15 cellular contexts compared by ENCODE assay signal in the genomic region with DNA sequence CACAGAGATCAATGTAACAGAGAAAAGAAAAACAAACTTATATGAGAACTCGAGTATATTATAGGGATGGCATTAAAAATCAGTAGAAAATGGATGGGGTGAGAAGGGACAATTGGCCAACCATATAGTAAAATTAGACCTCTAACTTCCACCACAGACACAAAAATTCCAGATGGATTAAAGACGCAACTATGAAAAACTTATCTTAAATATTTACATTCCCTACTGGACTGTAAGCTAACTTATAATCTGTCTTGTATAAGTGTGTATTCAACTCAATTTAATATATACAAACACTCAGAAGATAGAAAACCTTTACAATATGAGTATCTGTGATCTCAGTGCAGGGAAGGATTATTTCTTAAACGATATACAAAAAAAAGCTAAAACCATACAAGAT. TPM values are rescaled to one million over a fixed set of nuclear protein-coding genes. Genes with fewer than 3 reads are reported as not detected.
A peak's percentile ranks its signal among the peaks of the same experiment; 100 is the strongest.
DNase-seq lines count a peak whose midpoint lies in the region; ATAC-seq and TF ChIP-seq lines count a peak whose summit lies in the region.
"Had no signal": no experiment of that assay in that cellular context is flagged by ENCODE, and none has a peak within 500 bp of the region (broad histone marks: within the 10 kb centered on the region; RNA-seq: fewer than 3 reads in every experiment).

No MANE protein-coding gene starts in this region.

- peak overlapping the region; percentile 83 for H3K4me2 ChIP-seq in OCI-LY1 (ENCODE audit: low read length)
- H3K4me2 ChIP-seq in neural progenitor cell: no peak overlapping the region
- no peak overlapping the region for H3K4me2 ChIP-seq in osteoblast (ENCODE audit: insufficient read depth, low read length)

- peaks cover 46% of the 10 kb centered on the region for H3K36me3 ChIP-seq in OCI-LY1 (ENCODE audit: insufficient read depth, low read length)
- peaks cover 8% of the 10 kb centered on the region for H3K36me3 ChIP-seq in neural progenitor cell
- H3K36me3 ChIP-seq in osteoblast (ENCODE audit: insufficient read depth, low read length): peaks cover 12% of the 10 kb centered on the region
- peaks cover 4% of the 10 kb centered on the region for H3K36me3 ChIP-seq in suprapubic skin

- intact Hi-C loops in left colon (cut with DNase I, micrococcal nuclease): no loop called here

- peaks cover 66% of the 10 kb centered on the region for H3K79me2 ChIP-seq in OCI-LY1 (ENCODE audit: insufficient read depth, low read length)
- peaks cover 73% of the 10 kb centered on the region for H3K79me2 ChIP-seq in neural progenitor cell (ENCODE audit: low read depth)
- peaks cover 74% of the 10 kb centered on the region for H3K79me2 ChIP-seq in osteoblast (ENCODE audit: insufficient read depth, low read length)

- TF ChIP-seq POLR2A in suprapubic skin (IDR thresholded peaks at IDR 0.05): no peak

- H3K9ac ChIP-seq in OCI-LY1 (ENCODE audit: low read length): peak overlapping the region; percentile 54
- H3K9ac ChIP-seq in neural progenitor cell: no peak overlapping the region

- no peak for ATAC-seq in central memory CD8-positive, alpha-beta T cell (replicated peaks; ENCODE audit: extremely low read depth, poor library complexity, severe bottlenecking)
- ATAC-seq in left colon: no peak
- ATAC-seq: left cardiac atrium; stimulated activated naive B cell treated with anti-CD40 and anti-IgM and Interleukin-4, amounts not matched to agents 10 μg/mL and 1 μg/mL and 100 μg/mL, for 72 hours had no signal

- TF ChIP-seq CTCF in OCI-LY1 (IDR thresholded peaks at IDR 0.05; ENCODE audit: low read length) (no peak), neural progenitor cell (IDR thresholded peaks at IDR 0.05) (no peak), osteoblast (IDR thresholded peaks at IDR 0.05; ENCODE audit: extremely low read depth, low read depth, low read length) (no peak), suprapubic skin (IDR thresholded peaks at IDR 0.05) (no peak)

- H3K9me3 ChIP-seq in OCI-LY1 (ENCODE audit: low read length): no peaks in the 10 kb centered on the region
- peaks cover 5% of the 10 kb centered on the region for H3K9me3 ChIP-seq in neural progenitor cell (ENCODE audit: low read depth)
- no peaks in the 10 kb centered on the region for H3K9me3 ChIP-seq in osteoblast (ENCODE audit: low read depth, low read length)
- H3K9me3 ChIP-seq in suprapubic skin: no peaks in the 10 kb centered on the region
- H3K9me3 ChIP-seq: esophagus squamous epithelium had no signal

- peaks cover 57% of the 10 kb centered on the region for H3K4me1 Mint-ChIP-seq in activated T-cell treated with anti-CD3 and anti-CD28 coated beads, Interleukin-2, amount 50 U/mL, for 24 hours (ENCODE audit: low read depth)
- peaks cover 30% of the 10 kb centered on the region for H3K4me1 Mint-ChIP-seq in central memory CD8-positive, alpha-beta T cell
- peaks cover 9% of the 10 kb centered on the region for H3K4me1 Mint-ChIP-seq in neural progenitor cell

- H3K9me2 ChIP-seq in OCI-LY1 (ENCODE audit: low read depth, low read length): no peaks in the 10 kb centered on the region

- H3K4me3 Mint-ChIP-seq in activated T-cell treated with anti-CD3 and anti-CD28 coated beads, Interleukin-2, amount 50 U/mL, for 24 hours: peak overlapping the region; percentile 58
- peak overlapping the region; percentile 53 for H3K4me3 Mint-ChIP-seq in central memory CD8-positive, alpha-beta T cell
- peak overlapping the region; percentile 21 for H3K4me3 Mint-ChIP-seq in neural progenitor cell

- H3K4me1 ChIP-seq in OCI-LY1 (ENCODE audit: insufficient read depth, low read length, severe bottlenecking): peaks cover 51% of the 10 kb centered on the region
- peaks cover 3% of the 10 kb centered on the region for H3K4me1 ChIP-seq in neural progenitor cell
- H3K4me1 ChIP-seq in osteoblast (ENCODE audit: insufficient read depth, low read length): peaks cover 13% of the 10 kb centered on the region
- peaks cover 32% of the 10 kb centered on the region for H3K4me1 ChIP-seq in suprapubic skin

- DNase-seq in activated T-cell treated with anti-CD3 and anti-CD28 coated beads, Interleukin-2, amount 50 U/mL, for 24 hours: no peak
- DNase-seq in activated T-cell treated with anti-CD3 and anti-CD28 coated beads for 4 hours (no peak), neural progenitor cell (ENCODE audit: low spot score) (no peak), osteoblast (ENCODE audit: insufficient read length, low spot score, missing footprints) (no peak), left colon (no peak), suprapubic skin (ENCODE audit: low spot score in 2 of 2) (no peak)
- DNase-seq in central memory CD8-positive, alpha-beta T cell (ENCODE audit: low spot score in 2 of 2): no peak
- DNase-seq: activated CD8-positive, alpha-beta memory T cell treated with anti-CD3 and anti-CD28 coated beads, Interleukin-2, amount 50 U/mL, for 48 hours; DMS 273 treated with DMSO at 0.1 percent for 48 hours; esophagus squamous epithelium; left cardiac atrium; SHP77; stimulated activated CD4-positive, alpha-beta T cell treated with anti-CD3 and anti-CD28 coated beads, Interleukin-4, amount 100 ng/mL, for 4 hours; stimulated activated naive B cell treated with anti-CD40 and anti-IgM and Interleukin-4, amounts not matched to agents 10 μg/mL and 1 μg/mL and 100 μg/mL, for 72 hours had no signal

- peaks cover 62% of the 10 kb centered on the region for H3K36me3 Mint-ChIP-seq in activated T-cell treated with anti-CD3 and anti-CD28 coated beads, Interleukin-2, amount 50 U/mL, for 24 hours (ENCODE audit: low read depth)
- peaks cover 26% of the 10 kb centered on the region for H3K36me3 Mint-ChIP-seq in central memory CD8-positive, alpha-beta T cell (ENCODE audit: insufficient read depth)
- peaks cover 10% of the 10 kb centered on the region for H3K36me3 Mint-ChIP-seq in neural progenitor cell

- no peak for TF ChIP-seq EP300 in suprapubic skin (IDR thresholded peaks at IDR 0.05)

- H3K4me3 ChIP-seq in OCI-LY1 (ENCODE audit: low read depth, low read length, poor library complexity, severe bottlenecking): peak overlapping the region; percentile 54
- no peak overlapping the region for H3K4me3 ChIP-seq in neural progenitor cell
- no peak overlapping the region for H3K4me3 ChIP-seq in osteoblast (ENCODE audit: insufficient read depth, low read length)
- H3K4me3 ChIP-seq in suprapubic skin: no peak overlapping the region
- H3K4me3 ChIP-seq: esophagus squamous epithelium had no signal

- H3K27ac ChIP-seq in OCI-LY1 (ENCODE audit: low read depth, low read length, poor library complexity, severe bottlenecking): peak overlapping the region; percentile 50
- H3K27ac ChIP-seq in neural progenitor cell: no peak overlapping the region
- H3K27ac ChIP-seq in osteoblast (ENCODE audit: low read depth, low read length): no peak overlapping the region
- H3K27ac ChIP-seq in suprapubic skin: no peak overlapping the region
- H3K27ac ChIP-seq: esophagus squamous epithelium had no signal

- H3K27me3 ChIP-seq in OCI-LY1 (ENCODE audit: insufficient read depth, low read length) (no peaks in the 10 kb centered on the region), neural progenitor cell (no peaks in the 10 kb centered on the region), osteoblast (ENCODE audit: insufficient read depth, low read length) (no peaks in the 10 kb centered on the region), suprapubic skin (no peaks in the 10 kb centered on the region)
- H3K27me3 ChIP-seq: esophagus squamous epithelium had no signal

- H3K9me3 Mint-ChIP-seq in activated T-cell treated with anti-CD3 and anti-CD28 coated beads, Interleukin-2, amount 50 U/mL, for 24 hours: peaks cover 4% of the 10 kb centered on the region
- no peaks in the 10 kb centered on the region for H3K9me3 Mint-ChIP-seq in central memory CD8-positive, alpha-beta T cell
- H3K9me3 Mint-ChIP-seq in neural progenitor cell: peaks cover 5% of the 10 kb centered on the region
- H3K9me3 Mint-ChIP-seq: stimulated activated naive B cell treated with anti-CD40 and anti-IgM and Interleukin-4, amounts not matched to agents 10 μg/mL and 1 μg/mL and 100 μg/mL, for 72 hours had no signal

- no peak overlapping the region for H2AFZ ChIP-seq in OCI-LY1 (ENCODE audit: low read length)
- H2AFZ ChIP-seq in neural progenitor cell (replicated peaks): no peak overlapping the region
- H2AFZ ChIP-seq in osteoblast (ENCODE audit: low read length): no peak overlapping the region

- 73% methylated on average over 3 of the region's 3 CpGs for WGBS in suprapubic skin

- H3F3A ChIP-seq in OCI-LY1 (ENCODE audit: insufficient read depth, low read length) (no peaks in the 10 kb centered on the region), neural progenitor cell (ENCODE audit: low read depth) (peaks cover 18% of the 10 kb centered on the region)

- H4K20me1 ChIP-seq in OCI-LY1 (ENCODE audit: insufficient read depth, low read length) (no peaks in the 10 kb centered on the region), neural progenitor cell (ENCODE audit: low read depth) (peaks cover 16% of the 10 kb centered on the region), osteoblast (ENCODE audit: insufficient read depth, low read length) (peaks cover 7% of the 10 kb centered on the region)

- H3K27me3 Mint-ChIP-seq in activated T-cell treated with anti-CD3 and anti-CD28 coated beads, Interleukin-2, amount 50 U/mL, for 24 hours: no peaks in the 10 kb centered on the region
- H3K27me3 Mint-ChIP-seq in central memory CD8-positive, alpha-beta T cell: no peaks in the 10 kb centered on the region
- peaks cover 2% of the 10 kb centered on the region for H3K27me3 Mint-ChIP-seq in neural progenitor cell (ENCODE audit: insufficient read depth, low read depth)
- H3K27me3 Mint-ChIP-seq: stimulated activated naive B cell treated with anti-CD40 and anti-IgM and Interleukin-4, amounts not matched to agents 10 μg/mL and 1 μg/mL and 100 μg/mL, for 72 hours had no signal

- peak overlapping the region; percentile 54 for H3K27ac Mint-ChIP-seq in activated T-cell treated with anti-CD3 and anti-CD28 coated beads, Interleukin-2, amount 50 U/mL, for 24 hours
- peak overlapping the region; percentile 69 for H3K27ac Mint-ChIP-seq in central memory CD8-positive, alpha-beta T cell (ENCODE audit: low read depth)
- no peak overlapping the region for H3K27ac Mint-ChIP-seq in neural progenitor cell
- H3K27ac Mint-ChIP-seq: stimulated activated naive B cell treated with anti-CD40 and anti-IgM and Interleukin-4, amounts not matched to agents 10 μg/mL and 1 μg/mL and 100 μg/mL, for 72 hours had no signal

RNA-seq across cellular contexts. Expression of a gene that starts 3.0 kb away (rescaled TPM):
- total RNA-seq in neural progenitor cell (ENCODE audit: low replicate concordance): 42.4 and 47.3 TPM in 2 replicates
- 14.7 and 16.6 TPM in 2 replicates for total RNA-seq in osteoblast
- total RNA-seq in left colon: 10 to 100 TPM; 16.4 to 20.0 TPM
- total RNA-seq in suprapubic skin: 10 to 100 TPM; 12.8 to 17.7 (median 15.4) TPM

RNA-seq across cellular contexts. Expression of a gene that starts 5.3 kb away (rescaled TPM):
- 31.5 and 32.6 TPM in 2 replicates for total RNA-seq in neural progenitor cell (ENCODE audit: low replicate concordance)
- 6.5 and 7.6 TPM in 2 replicates for total RNA-seq in osteoblast
- 1 to 10 TPM; 3.2 to 3.9 TPM for total RNA-seq in left colon
- 1 to 10 TPM; 5.2 to 7.8 (median 5.8) TPM for total RNA-seq in suprapubic skin

RNA-seq across cellular contexts. Expression of a gene that starts 21.1 kb away (rescaled TPM):
- total RNA-seq in neural progenitor cell (ENCODE audit: low replicate concordance): 6.7 and 8.3 TPM in 2 replicates
- total RNA-seq in osteoblast: 5.4 and 6.5 TPM in 2 replicates
- total RNA-seq in left colon: 10 to 100 TPM; 10.4 to 11.6 TPM
- total RNA-seq in suprapubic skin: 10 to 100 TPM; 12.9 to 27.0 (median 19.8) TPM

RNA-seq across cellular contexts. Expression of a gene that starts 21.5 kb away (rescaled TPM):
- 0.50 TPM in 1 of 2 replicates, not detected in the other for total RNA-seq in neural progenitor cell (ENCODE audit: low replicate concordance)
- total RNA-seq in osteoblast: not detected in 2 replicates
- total RNA-seq in left colon: under 1 TPM in 1 of 2 donors, not detected in 1; 0.12 TPM
- under 1 TPM in 1 of 4 donors, not detected in 3; 0.62 TPM for total RNA-seq in suprapubic skin

RNA-seq across cellular contexts. Expression of a gene that starts 29.4 kb away (rescaled TPM):
- total RNA-seq in neural progenitor cell (ENCODE audit: low replicate concordance): 249 and 430 TPM in 2 replicates
- 432 and 461 TPM in 2 replicates for total RNA-seq in osteoblast
- total RNA-seq in left colon: 1,000 to 10,000 TPM; 1,073 to 1,095 TPM
- 100 to 1,000 TPM; 352 to 813 (median 687) TPM for total RNA-seq in suprapubic skin
